ENCODE assay signal across 8 cellular contexts in genomic region chrX:52935469-52935783, GRCh38. TPM values are rescaled to one million over a fixed set of nuclear protein-coding genes. Genes with fewer than 3 reads are reported as not detected.
DNase-seq lines count a peak whose midpoint lies in the region; ATAC-seq and TF ChIP-seq lines count a peak whose summit lies in the region.
"Not testable (repeated sequence)": the region's sequence is repeated elsewhere in the genome, so short reads cannot be mapped to it uniquely, and the experiment has no call there.

No MANE protein-coding gene starts in this region.

- H3K4me3 Mint-ChIP-seq in WTC11 (peak overlapping the region; percentile 96), type B pancreatic cell (peak overlapping the region; percentile 96)

- H2AK9ac ChIP-seq in IMR-90 (replicated peaks; ENCODE audit: low read depth, low read length, poor library complexity) = peak overlapping the region; percentile 98

- H3K4me2 ChIP-seq in IMR-90 (ENCODE audit: low read depth, low read length) = peak overlapping the region; percentile 82
- H3K4me2 ChIP-seq in trophoblast cell (ENCODE audit: low read length) = peak overlapping the region; percentile 62

- H3K4me1 Mint-ChIP-seq in WTC11; type B pancreatic cell (ENCODE audit: unreplicated experiment): not testable (repeated sequence)

- H3K9ac ChIP-seq in IMR-90 (ENCODE audit: low read depth, low read length) (peak overlapping the region; percentile 95), trophoblast cell (ENCODE audit: low read length) (peak overlapping the region; percentile 94)

- not testable (repeated sequence) for H3K9me3 Mint-ChIP-seq in WTC11, type B pancreatic cell

- H3K79me1 ChIP-seq in IMR-90 (ENCODE audit: low read depth in 1 of 2, low read length in 2 of 2); trophoblast cell (ENCODE audit: low read length): not testable (repeated sequence)

- peak overlapping the region; percentile 88 for H2BK5ac ChIP-seq in IMR-90 (ENCODE audit: low read depth, low read length, poor library complexity, severe bottlenecking)
- H2BK5ac ChIP-seq in trophoblast cell (ENCODE audit: low read depth, low read length, poor library complexity) = peak overlapping the region; percentile 85

- ATAC-seq in IMR-90 (ENCODE audit: low read depth) (peak; percentile 30), WTC11 (peak; percentile 10), right lobe of liver (peak in 1 of 4 donors; percentile 1)

- H3K4me1 ChIP-seq in IMR-90 (ENCODE audit: control insufficient read depth, insufficient read depth, low read length); right lobe of liver; trophoblast cell (ENCODE audit: control insufficient read depth in 1 of 2, insufficient read depth in 2 of 2, low read length in 2 of 2): not testable (repeated sequence)

- peak overlapping the region; percentile 92 for H4K91ac ChIP-seq in IMR-90 (ENCODE audit: insufficient read depth, low read depth, low read length)
- peak overlapping the region; percentile 95 for H4K91ac ChIP-seq in trophoblast cell (ENCODE audit: low read depth, low read length)

- CTCF ChIA-PET in IMR-90 (lab: Yijun Ruan, JAX) = not testable (repeated sequence)
- CTCF ChIA-PET in WTC11 (lab: Charles Lee) = interaction anchor here (0.5 to 1.0 kb wide), 4 partner anchors 12 to 304 kb away, joined by 3 to 5 read pairs (median 4); no protein-coding TSS in a partner anchor

- WGBS in IMR-90 (ENCODE audit: extremely low coverage in 2 of 2, insufficient read length in 1 of 2), 2 experiments = 18% methylated on average over 5 of the region's 10 CpGs; no CpG with 5 or more reads in 1 of the 2 experiments
- WGBS in right lobe of liver (ENCODE audit: insufficient coverage, low coverage, low lambda C conversion rate, missing lambda C conversion rate) = 10% methylated on average over 4 of the region's 10 CpGs
- no CpG with 5 or more reads among the region's 10 CpGs for WGBS in trophoblast cell (ENCODE audit: extremely low coverage, insufficient coverage, insufficient read length)

- H3K27ac Mint-ChIP-seq in WTC11 (peak overlapping the region; percentile 99), type B pancreatic cell (peak overlapping the region; percentile 100)

- H3K56ac ChIP-seq in IMR-90 (ENCODE audit: extremely low read depth, insufficient read depth, low read length) = peak overlapping the region; percentile 48

- BruUV-seq in IMR-90 (replicated peaks; lab: Mats Ljungman, UMichigan) = not testable (repeated sequence)

- TF ChIP-seq CTCF in GM12864 (IDR thresholded peaks at IDR 0.05; ENCODE audit: low read depth, low read length, missing control alignments) (peak; percentile 2), fibroblast of the aortic adventitia (IDR thresholded peaks at IDR 0.05; ENCODE audit: insufficient read depth, low read length) (peak; percentile 16)
- not testable (repeated sequence) for TF ChIP-seq CTCF in IMR-90 (conservative IDR thresholded peaks at IDR 0.05; ENCODE audit: low read depth, low read length); WTC11 (IDR thresholded peaks at IDR 0.05); right lobe of liver (IDR thresholded peaks at IDR 0.05); type B pancreatic cell (conservative IDR thresholded peaks at IDR 0.05)

- not testable (repeated sequence) for H3K27me3 ChIP-seq in IMR-90 (ENCODE audit: control insufficient read depth, insufficient read depth, low read length); right lobe of liver; trophoblast cell (ENCODE audit: insufficient read depth, low read length)

- H4K20me1 ChIP-seq in IMR-90 (ENCODE audit: insufficient read depth, low read length) = not testable (repeated sequence)

- H3K4me3 ChIP-seq in GM12864 (ENCODE audit: low read depth, low read length) (peak overlapping the region; percentile 85), IMR-90 (ENCODE audit: insufficient read depth, low read depth, low read length) (peak overlapping the region; percentile 57), fibroblast of the aortic adventitia (ENCODE audit: low read depth, low read length) (peak overlapping the region; percentile 98), right lobe of liver (peak overlapping the region; percentile 71 to 86 (median 73)), trophoblast cell (ENCODE audit: low read depth, low read length) (peak overlapping the region; percentile 80)

- H3K18ac ChIP-seq in IMR-90 (ENCODE audit: low read depth, low read length) (peak overlapping the region; percentile 78), trophoblast cell (ENCODE audit: low read length) (peak overlapping the region; percentile 99)

- not testable (repeated sequence) for H2BK15ac ChIP-seq in IMR-90 (ENCODE audit: low read depth, low read length)

- H2AK5ac ChIP-seq in IMR-90 (ENCODE audit: low read depth, low read length) = peak overlapping the region; percentile 97
- peak overlapping the region; percentile 100 for H2AK5ac ChIP-seq in trophoblast cell (ENCODE audit: low read length)

- peak overlapping the region; percentile 77 for H3K14ac ChIP-seq in IMR-90 (replicated peaks; ENCODE audit: low read depth, low read length)
- H3K14ac ChIP-seq in trophoblast cell (ENCODE audit: low read length) = peak overlapping the region; percentile 98

- in situ Hi-C loops in IMR-90 (cut with MboI; ENCODE audit: low sequenced_read_pairs) = not testable (repeated sequence)

- H3K27ac ChIP-seq in IMR-90 (ENCODE audit: insufficient read depth, low read length) (peak overlapping the region; percentile 97), right lobe of liver (peak overlapping the region; percentile 88 to 96 (median 90)), trophoblast cell (ENCODE audit: low read depth, low read length) (peak overlapping the region; percentile 90)

- H4K5ac ChIP-seq in IMR-90 (ENCODE audit: low read depth, low read length) = peak overlapping the region; percentile 95

- not testable (repeated sequence) for H3K36me3 ChIP-seq in IMR-90 (ENCODE audit: control insufficient read depth, insufficient read depth, low read length); right lobe of liver; trophoblast cell (ENCODE audit: control insufficient read depth in 1 of 2, insufficient read depth in 2 of 2, low read length in 2 of 2)

- peak overlapping the region; percentile 72 for H3K4ac ChIP-seq in IMR-90 (ENCODE audit: low read depth, low read length)
- H3K4ac ChIP-seq in trophoblast cell (ENCODE audit: low read depth, low read length) = peak overlapping the region; percentile 98

- not testable (repeated sequence) for TF ChIP-seq RAD21 in IMR-90 (IDR thresholded peaks at IDR 0.05; ENCODE audit: low read length)

- DNase-seq in GM12864 (ENCODE audit: low read depth); IMR-90; WTC11 (ENCODE audit: low spot score); fibroblast of the aortic adventitia (ENCODE audit: low read depth); right lobe of liver; trophoblast cell; type B pancreatic cell (ENCODE audit: extremely low spot score, unreplicated experiment): not testable (repeated sequence)
- peak; percentile 0 for DNase-seq in brain pericyte (ENCODE audit: low read depth, low spot score)

- H3K79me2 ChIP-seq in trophoblast cell (ENCODE audit: control insufficient read depth, insufficient read depth, low read length, poor library complexity) = not testable (repeated sequence)

- peak overlapping the region; percentile 100 for H2AFZ ChIP-seq in IMR-90 (replicated peaks; ENCODE audit: low read length, poor library complexity)
- peak overlapping the region; percentile 94 for H2AFZ ChIP-seq in trophoblast cell (ENCODE audit: insufficient read depth, low read length, poor library complexity)

- TF ChIP-seq POLR2A in IMR-90 (IDR thresholded peaks at IDR 0.05; ENCODE audit: low read depth, low read length); right lobe of liver (IDR thresholded peaks at IDR 0.05): not testable (repeated sequence)

- intact Hi-C loops in IMR-90 (cut with micrococcal nuclease); right lobe of liver (cut with DNase I): not testable (repeated sequence)

- not testable (repeated sequence) for H2BK20ac ChIP-seq in IMR-90 (ENCODE audit: low read depth, low read length)

- dilution Hi-C loops in IMR-90 (cut with HindIII; ENCODE audit: low sequenced_read_pairs, unreplicated experiment) = not testable (repeated sequence)

- H3K9me1 ChIP-seq in IMR-90 (ENCODE audit: insufficient read depth, low read length) = not testable (repeated sequence)

- H4K8ac ChIP-seq in IMR-90 (ENCODE audit: low read depth in 2 of 2, low read length in 2 of 2) (peak overlapping the region; percentile 57 to 95), trophoblast cell (ENCODE audit: low read depth, low read length) (peak overlapping the region; percentile 99)

- H3K9me3 ChIP-seq in IMR-90 (ENCODE audit: control insufficient read depth, insufficient read depth, low read length); right lobe of liver; trophoblast cell (ENCODE audit: insufficient read depth, low read depth, low read length): not testable (repeated sequence)

- H3K27me3 Mint-ChIP-seq in WTC11 (ENCODE audit: low read depth); type B pancreatic cell: not testable (repeated sequence)

- H2BK120ac ChIP-seq in IMR-90 (ENCODE audit: low read depth, low read length) (peak overlapping the region; percentile 82), trophoblast cell (ENCODE audit: insufficient read depth, low read length, poor library complexity) (peak overlapping the region; percentile 98)

- H3K23ac ChIP-seq in IMR-90 (ENCODE audit: low read depth, low read length) = peak overlapping the region; percentile 86
- not testable (repeated sequence) for H3K23ac ChIP-seq in trophoblast cell (ENCODE audit: low read length)

- H2BK12ac ChIP-seq in trophoblast cell (ENCODE audit: low read length) = peak overlapping the region; percentile 80

- H3K36me3 Mint-ChIP-seq in WTC11, type B pancreatic cell: not testable (repeated sequence)

- peak overlapping the region; percentile 94 for H4K12ac ChIP-seq in trophoblast cell (ENCODE audit: low read depth, low read length)

- POLR2A ChIA-PET in IMR-90 (lab: Charles Lee; ENCODE audit: unreplicated experiment) = not testable (repeated sequence)
- POLR2A ChIA-PET in WTC11 (lab: Charles Lee) = interaction anchor here (1.1 kb wide), 1 partner anchor 153 kb away, joined by 3 read pairs; no protein-coding TSS in a partner anchor

RNA-seq across cellular contexts. Expression of gene FAM156A, which starts 22.9 kb away (rescaled TPM):
- total RNA-seq in IMR-90 (2012; rRNA removed) = 7.5 TPM in 2 replicates
- 35.1 and 39.2 TPM in 2 replicates for polyA plus RNA-seq in IMR-90 (2012; rRNA removed)
- polyA plus RNA-seq in IMR-90 (2012; cell fraction: cytosol; rRNA removed) = 26.6 and 29.1 TPM in 2 replicates
- 250 and 274 TPM in 2 replicates for polyA plus RNA-seq in IMR-90 (2012; cell fraction: nucleus; rRNA removed; ENCODE audit: low replicate concordance)
- total RNA-seq in WTC11 (2021) = 14.0 to 15.4 TPM (median 15.3 TPM) in 3 replicates
- total RNA-seq in fibroblast of the aortic adventitia (ENCODE audit: low replicate concordance) = 9.8 and 16.8 TPM in 2 replicates
- 1 to 10 TPM; 4.5 to 9.7 (median 6.7) TPM for total RNA-seq in right lobe of liver
- polyA plus RNA-seq in trophoblast cell (2013) = 15.4 and 19.0 TPM in 2 replicates
- total RNA-seq in type B pancreatic cell (ENCODE audit: low replicate concordance) = 16.7 and 23.7 TPM in 2 replicates

RNA-seq across cellular contexts. Expression of gene FAM156B, which starts 38.3 kb away (rescaled TPM):
- total RNA-seq in IMR-90 (2012; rRNA removed) (15.6 and 17.9 TPM in 2 replicates), WTC11 (2021) (10.1 to 12.7 TPM (median 12.4 TPM) in 3 replicates), fibroblast of the aortic adventitia (ENCODE audit: low replicate concordance) (7.9 and 26.5 TPM in 2 replicates), right lobe of liver (10 to 100 TPM in 1 of 6 experiments, 1 to 10 TPM in 5; 2.6 to 12.4 (median 4.0) TPM), type B pancreatic cell (ENCODE audit: low replicate concordance) (14.0 and 20.1 TPM in 2 replicates)
- 44.0 and 52.4 TPM in 2 replicates for polyA plus RNA-seq in IMR-90 (2012; rRNA removed)
- polyA plus RNA-seq in IMR-90 (2012; cell fraction: cytosol; rRNA removed) = 22.3 and 25.0 TPM in 2 replicates
- polyA plus RNA-seq in IMR-90 (2012; cell fraction: nucleus; rRNA removed; ENCODE audit: low replicate concordance) = 397 and 454 TPM in 2 replicates
- 18.2 and 19.6 TPM in 2 replicates for polyA plus RNA-seq in trophoblast cell (2013)
